25 cellular contexts compared by ENCODE assay signal in the genomic region with DNA sequence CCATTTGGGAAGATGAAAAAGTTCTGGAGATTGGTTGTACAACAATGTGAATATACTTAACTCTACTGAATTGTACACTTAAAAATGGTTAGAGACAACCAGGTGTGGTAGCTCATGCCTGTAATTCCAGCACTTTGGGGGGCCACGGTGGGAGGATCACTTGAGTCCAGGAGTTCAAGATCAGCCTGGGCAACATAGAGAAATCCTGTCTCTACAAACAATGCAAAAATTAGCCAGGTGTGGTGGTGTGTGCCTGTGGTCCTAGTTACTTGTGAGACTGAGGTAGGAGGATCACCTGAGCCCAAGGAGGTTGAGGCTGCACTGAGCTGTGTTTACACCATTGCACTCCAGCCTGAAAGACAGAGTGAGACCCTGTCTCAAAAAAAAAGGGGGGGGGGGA.
"Had no signal": no experiment of that assay in that cellular context is flagged by ENCODE, and none has a peak within 500 bp of the region (broad histone marks: within the 10 kb centered on the region; RNA-seq: fewer than 3 reads in every experiment).

No MANE protein-coding gene starts in this region.

- H3K4me3 ChIP-seq: heart left ventricle, right atrium auricular region, smooth muscle cell, testis, transverse colon had no signal

- H3K4me3 Mint-ChIP-seq: activated CD4-positive, alpha-beta memory T cell treated with anti-CD3 and anti-CD28 coated beads, Interleukin-2, amount 10 ng/mL, durations not matched to agents 7 days and 5 days; activated CD4-positive, alpha-beta T cell treated with anti-CD3 and anti-CD28 coated beads, Interleukin-2, amount 10 ng/mL, durations not matched to agents 7 days and 5 days; activated CD8-positive, alpha-beta memory T cell treated with anti-CD3 and anti-CD28 coated beads, Interleukin-2, amount 10 ng/mL, durations not matched to agents 7 days and 5 days; activated naive CD8-positive, alpha-beta T cell; central memory CD8-positive, alpha-beta T cell; dendritic cell treated with granulocyte-macrophage colony-stimulating factor and Interleukin-4, amounts not matched to agents 40 ng/mL and 50 ng/mL, for 4 days; naive thymus-derived CD8-positive, alpha-beta T cell had no signal

- H3K4me1 ChIP-seq: right atrium auricular region, testis had no signal

- H3K27ac ChIP-seq: heart left ventricle, right atrium auricular region, testis, transverse colon, VCaP had no signal

- H3K36me3 ChIP-seq: right atrium auricular region, transverse colon had no signal

- H3K27me3 Mint-ChIP-seq: activated CD4-positive, alpha-beta memory T cell treated with anti-CD3 and anti-CD28 coated beads, Interleukin-2, amount 10 ng/mL, durations not matched to agents 7 days and 5 days; activated CD4-positive, alpha-beta T cell treated with anti-CD3 and anti-CD28 coated beads, Interleukin-2, amount 10 ng/mL, durations not matched to agents 7 days and 5 days; activated CD8-positive, alpha-beta memory T cell treated with anti-CD3 and anti-CD28 coated beads, Interleukin-2, amount 10 ng/mL, durations not matched to agents 7 days and 5 days; activated naive CD8-positive, alpha-beta T cell; central memory CD8-positive, alpha-beta T cell; naive thymus-derived CD8-positive, alpha-beta T cell had no signal

- H3K27me3 ChIP-seq: heart left ventricle, right atrium auricular region, testis, transverse colon had no signal

- H3K9me3 ChIP-seq: heart left ventricle, right atrium auricular region, testis, transverse colon had no signal

- ATAC-seq: activated CD4-positive, CD25-positive, alpha-beta regulatory T cell treated with anti-CD3 and anti-CD28 coated beads, Interleukin-2, amount 50 U/mL, for 24 hours; activated CD8-positive, alpha-beta memory T cell treated with anti-CD3 and anti-CD28 coated beads, Interleukin-2, amount 10 ng/mL, durations not matched to agents 7 days and 5 days; heart left ventricle; naive thymus-derived CD8-positive, alpha-beta T cell had no signal

- H3K27ac Mint-ChIP-seq: activated CD4-positive, alpha-beta memory T cell treated with anti-CD3 and anti-CD28 coated beads, Interleukin-2, amount 10 ng/mL, durations not matched to agents 7 days and 5 days; activated CD4-positive, alpha-beta T cell treated with anti-CD3 and anti-CD28 coated beads, Interleukin-2, amount 10 ng/mL, durations not matched to agents 7 days and 5 days; activated CD8-positive, alpha-beta memory T cell treated with anti-CD3 and anti-CD28 coated beads, Interleukin-2, amount 10 ng/mL, durations not matched to agents 7 days and 5 days; activated naive CD8-positive, alpha-beta T cell; dendritic cell treated with granulocyte-macrophage colony-stimulating factor and Interleukin-4, amounts not matched to agents 40 ng/mL and 50 ng/mL, for 4 days had no signal

- H3K4me2 ChIP-seq: smooth muscle cell had no signal

- DNase-seq: activated CD4-positive, alpha-beta memory T cell treated with anti-CD3 and anti-CD28 coated beads, Interleukin-2, amount 10 ng/mL, durations not matched to agents 7 days and 5 days; activated CD4-positive, alpha-beta T cell treated with anti-CD3 and anti-CD28 coated beads, Interleukin-2, amount 10 ng/mL, durations not matched to agents 7 days and 5 days; activated CD8-positive, alpha-beta memory T cell treated with anti-CD3 and anti-CD28 coated beads, Interleukin-2, amount 10 ng/mL, durations not matched to agents 7 days and 5 days; activated naive CD4-positive, alpha-beta T cell treated with Interleukin-2 at 50 U/mL for 16 hours; activated T-cell treated with anti-CD3 and anti-CD28 coated beads, Interleukin-2, amount 50 U/mL, for 48 hours; anterior cingulate cortex; effector CD8-positive, alpha-beta T cell; erythroblast; foreskin fibroblast; heart left ventricle; hypothalamus; mesenchymal stem cell; naive thymus-derived CD8-positive, alpha-beta T cell; stimulated activated CD4-positive, alpha-beta T cell treated with anti-CD3 and anti-CD28 coated beads, Interleukin-1b, Interleukin-23, amount 100 ng/mL, for 48 hours; stimulated activated naive CD4-positive, alpha-beta T cell treated with Interleukin-2 at 50 U/mL for 16 hours; T-helper 9 cell; testis; transverse colon had no signal

- H3K9me3 Mint-ChIP-seq: activated CD4-positive, alpha-beta memory T cell treated with anti-CD3 and anti-CD28 coated beads, Interleukin-2, amount 10 ng/mL, durations not matched to agents 7 days and 5 days; activated CD4-positive, alpha-beta T cell treated with anti-CD3 and anti-CD28 coated beads, Interleukin-2, amount 10 ng/mL, durations not matched to agents 7 days and 5 days; central memory CD8-positive, alpha-beta T cell; dendritic cell treated with granulocyte-macrophage colony-stimulating factor and Interleukin-4, amounts not matched to agents 40 ng/mL and 50 ng/mL, for 4 days; naive thymus-derived CD8-positive, alpha-beta T cell had no signal
